ENCODE assay signal across 2 cellular contexts in the genomic region with DNA sequence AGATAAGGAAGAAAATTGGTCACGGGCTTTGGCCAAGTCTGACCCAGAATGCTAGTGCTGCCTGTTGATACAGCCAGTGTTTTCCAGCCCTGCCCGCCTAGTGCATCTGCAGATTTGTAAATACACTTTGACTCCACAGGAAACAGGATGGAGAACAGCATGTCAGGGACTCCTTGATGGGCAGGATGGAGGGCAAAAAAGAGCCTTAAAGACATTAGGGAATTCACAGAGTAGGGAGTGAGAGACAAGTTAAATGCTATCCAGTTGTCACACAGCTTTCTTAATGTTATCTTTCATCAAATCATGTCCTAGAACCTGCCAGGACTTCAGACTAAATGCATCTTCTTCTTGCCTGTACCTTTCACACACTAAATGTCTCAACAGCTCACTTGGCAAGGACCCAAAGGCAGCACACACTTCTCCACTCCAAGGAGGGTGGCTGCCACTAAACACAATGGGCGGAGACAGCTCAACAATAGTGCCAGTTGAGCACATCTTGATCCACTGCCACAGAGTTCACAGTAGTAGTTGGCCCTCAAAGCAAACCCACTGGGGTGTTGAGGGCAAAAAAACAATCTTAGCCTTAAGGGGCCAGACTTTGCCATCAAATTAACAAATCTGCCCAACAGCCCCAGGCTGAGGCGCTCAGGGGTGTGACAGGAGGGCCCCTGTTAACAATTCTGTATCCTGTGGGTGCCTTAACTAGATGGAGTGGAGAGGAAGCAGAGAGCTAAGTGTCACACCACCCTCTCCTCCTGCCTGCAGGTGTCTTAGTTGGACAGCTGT.
TF ChIP-seq lines count a peak whose summit lies in the region.

No MANE protein-coding gene starts in this region.

TF ChIP-seq in SK-N-SH, 30 proteins besides CTCF, POLR2A, EP300 and RAD21 (continued from another document):
- TF ChIP-seq ZBTB33 (IDR thresholded peaks at IDR 0.05; ENCODE audit: borderline replicate concordance, low read depth): no peak
- no peak for TF ChIP-seq FOSL2 (IDR thresholded peaks at IDR 0.05; ENCODE audit: borderline replicate concordance, low read depth)
- no peak for TF ChIP-seq ELF1 (IDR thresholded peaks at IDR 0.05)
- no peak for TF ChIP-seq NFIC (IDR thresholded peaks at IDR 0.05; ENCODE audit: borderline replicate concordance)
- TF ChIP-seq MEF2A (IDR thresholded peaks at IDR 0.05; ENCODE audit: borderline replicate concordance, low read depth): no peak
- TF ChIP-seq REST (IDR thresholded peaks at IDR 0.05; ENCODE audit: low read depth, low read length): no peak
- TF ChIP-seq FOXM1 (IDR thresholded peaks at IDR 0.05; ENCODE audit: low read depth): no peak
- TF ChIP-seq TCF12 (IDR thresholded peaks at IDR 0.05): no peak
- TF ChIP-seq EZH2phosphoT487 (IDR thresholded peaks at IDR 0.05; ENCODE audit: borderline replicate concordance, low read depth): no peak
- TF ChIP-seq RCOR1 (IDR thresholded peaks at IDR 0.05; ENCODE audit: low read length): no peak
- TF ChIP-seq TAF1 (IDR thresholded peaks at IDR 0.05; ENCODE audit: borderline replicate concordance, low read depth, low read length): no peak
- TF ChIP-seq, protein P1, sequence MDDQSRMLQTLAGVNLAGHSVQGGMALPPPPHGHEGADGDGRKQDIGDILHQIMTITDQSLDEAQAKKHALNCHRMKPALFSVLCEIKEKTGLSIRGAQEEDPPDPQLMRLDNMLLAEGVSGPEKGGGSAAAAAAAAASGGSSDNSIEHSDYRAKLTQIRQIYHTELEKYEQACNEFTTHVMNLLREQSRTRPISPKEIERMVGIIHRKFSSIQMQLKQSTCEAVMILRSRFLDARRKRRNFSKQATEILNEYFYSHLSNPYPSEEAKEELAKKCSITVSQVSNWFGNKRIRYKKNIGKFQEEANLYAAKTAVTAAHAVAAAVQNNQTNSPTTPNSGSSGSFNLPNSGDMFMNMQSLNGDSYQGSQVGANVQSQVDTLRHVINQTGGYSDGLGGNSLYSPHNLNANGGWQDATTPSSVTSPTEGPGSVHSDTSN (IDR thresholded peaks at IDR 0.05): no peak
- TF ChIP-seq GATA2 (CRISPR knock-in tag; IDR thresholded peaks at IDR 0.05): no peak
- no peak for TF ChIP-seq SIN3A (IDR thresholded peaks at IDR 0.05; ENCODE audit: borderline replicate concordance, low read depth, low read length)
- TF ChIP-seq, protein P2, sequence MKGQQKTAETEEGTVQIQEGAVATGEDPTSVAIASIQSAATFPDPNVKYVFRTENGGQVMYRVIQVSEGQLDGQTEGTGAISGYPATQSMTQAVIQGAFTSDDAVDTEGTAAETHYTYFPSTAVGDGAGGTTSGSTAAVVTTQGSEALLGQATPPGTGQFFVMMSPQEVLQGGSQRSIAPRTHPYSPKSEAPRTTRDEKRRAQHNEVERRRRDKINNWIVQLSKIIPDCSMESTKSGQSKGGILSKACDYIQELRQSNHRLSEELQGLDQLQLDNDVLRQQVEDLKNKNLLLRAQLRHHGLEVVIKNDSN (IDR thresholded peaks at IDR 0.05; ENCODE audit: borderline replicate concordance, low read depth): no peak

TF ChIP-seq in SK-N-SH treated with all-trans-retinoic acid at 6 μM for 48 hours, 23 proteins besides CTCF, POLR2A, EP300 and RAD21 (continued from another document):
- TF ChIP-seq, protein P3, sequence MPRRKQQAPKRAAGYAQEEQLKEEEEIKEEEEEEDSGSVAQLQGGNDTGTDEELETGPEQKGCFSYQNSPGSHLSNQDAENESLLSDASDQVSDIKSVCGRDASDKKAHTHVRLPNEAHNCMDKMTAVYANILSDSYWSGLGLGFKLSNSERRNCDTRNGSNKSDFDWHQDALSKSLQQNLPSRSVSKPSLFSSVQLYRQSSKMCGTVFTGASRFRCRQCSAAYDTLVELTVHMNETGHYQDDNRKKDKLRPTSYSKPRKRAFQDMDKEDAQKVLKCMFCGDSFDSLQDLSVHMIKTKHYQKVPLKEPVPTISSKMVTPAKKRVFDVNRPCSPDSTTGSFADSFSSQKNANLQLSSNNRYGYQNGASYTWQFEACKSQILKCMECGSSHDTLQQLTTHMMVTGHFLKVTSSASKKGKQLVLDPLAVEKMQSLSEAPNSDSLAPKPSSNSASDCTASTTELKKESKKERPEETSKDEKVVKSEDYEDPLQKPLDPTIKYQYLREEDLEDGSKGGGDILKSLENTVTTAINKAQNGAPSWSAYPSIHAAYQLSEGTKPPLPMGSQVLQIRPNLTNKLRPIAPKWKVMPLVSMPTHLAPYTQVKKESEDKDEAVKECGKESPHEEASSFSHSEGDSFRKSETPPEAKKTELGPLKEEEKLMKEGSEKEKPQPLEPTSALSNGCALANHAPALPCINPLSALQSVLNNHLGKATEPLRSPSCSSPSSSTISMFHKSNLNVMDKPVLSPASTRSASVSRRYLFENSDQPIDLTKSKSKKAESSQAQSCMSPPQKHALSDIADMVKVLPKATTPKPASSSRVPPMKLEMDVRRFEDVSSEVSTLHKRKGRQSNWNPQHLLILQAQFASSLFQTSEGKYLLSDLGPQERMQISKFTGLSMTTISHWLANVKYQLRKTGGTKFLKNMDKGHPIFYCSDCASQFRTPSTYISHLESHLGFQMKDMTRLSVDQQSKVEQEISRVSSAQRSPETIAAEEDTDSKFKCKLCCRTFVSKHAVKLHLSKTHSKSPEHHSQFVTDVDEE (CRISPR knock-in tag; IDR thresholded peaks at IDR 0.05): no peak
- TF ChIP-seq ZNF70 (CRISPR knock-in tag; IDR thresholded peaks at IDR 0.05) (no peak), CSRNP3 (CRISPR knock-in tag; IDR thresholded peaks at IDR 0.05) (no peak), SNAI2 (CRISPR knock-in tag; IDR thresholded peaks at IDR 0.05) (no peak), OSR1 (CRISPR knock-in tag; IDR thresholded peaks at IDR 0.05) (no peak), ZC3H10 (CRISPR knock-in tag; IDR thresholded peaks at IDR 0.05) (no peak), ZFP30 (CRISPR knock-in tag; IDR thresholded peaks at IDR 0.05) (no peak), ZFP3 (CRISPR knock-in tag; IDR thresholded peaks at IDR 0.05) (no peak), ESRRG (CRISPR knock-in tag; IDR thresholded peaks at IDR 0.05) (no peak), RARB (CRISPR knock-in tag; IDR thresholded peaks at IDR 0.05) (no peak), PPARA (CRISPR knock-in tag; IDR thresholded peaks at IDR 0.05; ENCODE audit: borderline replicate concordance) (no peak), ARNTL (CRISPR knock-in tag; IDR thresholded peaks at IDR 0.05; ENCODE audit: borderline replicate concordance, low read depth) (no peak), TOX (CRISPR knock-in tag; IDR thresholded peaks at IDR 0.05; ENCODE audit: borderline replicate concordance) (no peak)
TF ChIP-seq in SK-N-SH treated with all-trans-retinoic acid at 6 μM for 48 hours: peak in this region for 0.
